Comparison of ENCODE assay signal across 23 cellular contexts in the genomic region with DNA sequence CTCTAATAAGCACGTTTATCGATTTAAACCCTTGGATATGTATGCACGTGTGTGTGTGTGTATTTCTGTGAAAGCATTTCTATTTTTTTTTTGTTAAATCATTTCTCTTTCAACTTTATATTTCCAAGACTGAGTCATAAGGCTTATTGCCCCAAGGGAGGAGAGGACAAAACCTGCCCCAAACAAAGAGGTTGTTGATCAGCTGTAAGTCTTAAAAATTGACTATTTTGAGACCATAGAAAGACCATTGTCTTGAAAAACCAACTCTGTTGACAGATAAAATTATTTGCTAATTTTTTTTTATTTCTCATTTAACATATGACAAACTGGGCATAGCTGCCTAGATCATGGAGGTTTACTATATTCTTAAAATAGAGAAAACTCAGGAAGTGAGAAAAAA.
"Had no signal": no experiment of that assay in that cellular context is flagged by ENCODE, and none has a peak within 500 bp of the region (broad histone marks: within the 10 kb centered on the region; RNA-seq: fewer than 3 reads in every experiment).

No MANE protein-coding gene starts in this region.

- H3K27ac ChIP-seq: ascending aorta, brain microvascular endothelial cell, coronary artery, epithelial cell of prostate, esophagus squamous epithelium, VCaP had no signal

- H3K4me3 ChIP-seq: ascending aorta, coronary artery, esophagus squamous epithelium had no signal

- DNase-seq: activated CD4-positive, alpha-beta memory T cell treated with anti-CD3 and anti-CD28 coated beads, Interleukin-2, amount 10 ng/mL, durations not matched to agents 7 days and 5 days; activated CD4-positive, alpha-beta T cell treated with anti-CD3 and anti-CD28 coated beads for 1 hour; activated CD4-positive, alpha-beta T cell treated with anti-CD3 and anti-CD28 coated beads for 4 hours; activated CD4-positive, alpha-beta T cell treated with anti-CD3 and anti-CD28 coated beads, Interleukin-2, amount 10 ng/mL, durations not matched to agents 7 days and 5 days; activated CD4-positive, alpha-beta T cell treated with anti-CD3 and anti-CD28 coated beads, Interleukin-2, amount 50 U/mL, for 4 hours; activated CD8-positive, alpha-beta memory T cell treated with anti-CD3 and anti-CD28 coated beads, Interleukin-2, amount 50 U/mL, for 48 hours; activated effector memory CD4-positive, alpha-beta T cell treated with Interleukin-2 at 50 U/mL for 16 hours; activated gamma-delta T cell treated with Interleukin-2 at 50 U/mL for 16 hours; activated naive CD4-positive, alpha-beta T cell treated with anti-CD3 and anti-CD28 coated beads, Interleukin-2, amount 50 U/mL, for 16 hours; activated naive CD4-positive, alpha-beta T cell treated with Interleukin-2 at 50 U/mL for 16 hours; activated T-cell treated with anti-CD3 and anti-CD28 coated beads, Interleukin-2, amount 50 U/mL, for 4 hours; brain microvascular endothelial cell; dermis blood vessel endothelial cell; effector CD4-positive, alpha-beta T cell; effector memory CD8-positive, alpha-beta T cell; esophagus squamous epithelium; head of caudate nucleus; hippocampal formation; T-helper 2 cell had no signal

- H3K27me3 ChIP-seq: ascending aorta, brain microvascular endothelial cell, esophagus squamous epithelium had no signal

- H3K4me1 ChIP-seq: ascending aorta, esophagus squamous epithelium had no signal

- H3K36me3 ChIP-seq: ascending aorta, brain microvascular endothelial cell, esophagus squamous epithelium had no signal

- H3K9me3 ChIP-seq: ascending aorta, esophagus squamous epithelium had no signal
